Comparison of ENCODE assay signal across 10 cellular contexts in genomic region chr11:37657645-37658044, GRCh38.
DNase-seq lines count a peak whose midpoint lies in the region; ATAC-seq and TF ChIP-seq lines count a peak whose summit lies in the region.
"Had no signal": no experiment of that assay in that cellular context is flagged by ENCODE, and none has a peak within 500 bp of the region (broad histone marks: within the 10 kb centered on the region; RNA-seq: fewer than 3 reads in every experiment).

No MANE protein-coding gene starts in this region.

- H3K27ac Mint-ChIP-seq in activated naive CD8-positive, alpha-beta T cell treated with anti-CD3 and anti-CD28 coated beads, Interleukin-2, amount 50 U/mL, for 24 hours = no peak overlapping the region

- H3K4me1 Mint-ChIP-seq in activated naive CD8-positive, alpha-beta T cell treated with anti-CD3 and anti-CD28 coated beads, Interleukin-2, amount 50 U/mL, for 24 hours = no peaks in the 10 kb centered on the region

- H3K4me3 ChIP-seq in LNCaP clone FGC (ENCODE audit: low read depth, low read length) (no peak overlapping the region), astrocyte of the cerebellum (ENCODE audit: low read depth, low read length) (no peak overlapping the region)

- DNase-seq in DMS153 (lab: John Stamatoyannopoulos, UW) (peak; percentile 0), LNCaP clone FGC (ENCODE audit: low read depth) (no peak), astrocyte of the cerebellum (ENCODE audit: low read depth) (peak; percentile 18), kidney tubule cell (ENCODE audit: low spot score) (peak; percentile 34), T-helper 9 cell (no peak)
- no peak for DNase-seq in central memory CD4-positive, alpha-beta T cell
- DNase-seq in activated naive CD8-positive, alpha-beta T cell treated with anti-CD3 and anti-CD28 coated beads, Interleukin-2, amount 50 U/mL, for 24 hours = no peak
- DNase-seq: NCI-H1092, SHP77 treated with DMSO at 0.1 percent for 48 hours had no signal

- ATAC-seq in activated naive CD8-positive, alpha-beta T cell treated with anti-CD3 and anti-CD28 coated beads, Interleukin-2, amount 50 U/mL, for 24 hours = no peak
- no peak for ATAC-seq in GM18858 (IDR thresholded peaks at IDR 0.05; ENCODE audit: unreplicated experiment)

- in situ Hi-C loops in astrocyte of the cerebellum (cut with HindIII; ENCODE audit: low sequenced_read_pairs) = no loop called here

- TF ChIP-seq CTCF in LNCaP clone FGC (IDR thresholded peaks at IDR 0.05; ENCODE audit: control insufficient read depth, extremely low read depth, insufficient read depth) = peak; percentile 43
- TF ChIP-seq CTCF in astrocyte of the cerebellum (IDR thresholded peaks at IDR 0.05; ENCODE audit: low read depth, low read length, missing control alignments) = peak; percentile 43

- no peaks in the 10 kb centered on the region for H3K27me3 Mint-ChIP-seq in activated naive CD8-positive, alpha-beta T cell treated with anti-CD3 and anti-CD28 coated beads, Interleukin-2, amount 50 U/mL, for 24 hours

- H3K36me3 Mint-ChIP-seq in activated naive CD8-positive, alpha-beta T cell treated with anti-CD3 and anti-CD28 coated beads, Interleukin-2, amount 50 U/mL, for 24 hours (ENCODE audit: low read depth) = no peaks in the 10 kb centered on the region

- H3K9me3 Mint-ChIP-seq in activated naive CD8-positive, alpha-beta T cell treated with anti-CD3 and anti-CD28 coated beads, Interleukin-2, amount 50 U/mL, for 24 hours = peaks cover 7% of the 10 kb centered on the region

- H3K4me3 Mint-ChIP-seq in activated naive CD8-positive, alpha-beta T cell treated with anti-CD3 and anti-CD28 coated beads, Interleukin-2, amount 50 U/mL, for 24 hours = no peak overlapping the region

Comparison
In these comparisons a context has a peak if more than half of its experiments do, and no peak if none do; other contexts are left out.
1. DNase-seq: peak in DMS153 (single experiment), astrocyte of the cerebellum (single experiment) and kidney tubule cell (single experiment); none in LNCaP clone FGC (single experiment), central memory CD4-positive, alpha-beta T cell (single experiment), activated naive CD8-positive, alpha-beta T cell treated with anti-CD3 and anti-CD28 coated beads, Interleukin-2, amount 50 U/mL, for 24 hours (single experiment) and T-helper 9 cell (single experiment).